ENCODE assay signal across 7 cellular contexts in genomic region chr5:51024263-51024662, GRCh38.
"Had no signal": no experiment of that assay in that cellular context is flagged by ENCODE, and none has a peak within 500 bp of the region (broad histone marks: within the 10 kb centered on the region; RNA-seq: fewer than 3 reads in every experiment).

No MANE protein-coding gene starts in this region.

- DNase-seq: IMR-90, KBM-7, KG1 had no signal

- H3K9ac ChIP-seq: KMS-11 had no signal

- ATAC-seq: HepG2 had no signal

- H3K4me2 ChIP-seq: KMS-11 had no signal

- H3K27ac ChIP-seq: HL-60, KMS-11 had no signal

- FAIRE-seq: HepG2, HTR-8/SVneo had no signal
